Comparison of ENCODE assay signal across 1 cellular context in genomic region chr19:11265785-11266236, GRCh38.
TF ChIP-seq lines count a peak whose summit lies in the region.

No MANE protein-coding gene starts in this region.

TF ChIP-seq in HepG2, 621 proteins besides CTCF, POLR2A, EP300 and RAD21 (continued from another document and continues in another):
- TF ChIP-seq ZNF343 (CRISPR knock-in tag; IDR thresholded peaks at IDR 0.05) (peak; percentile 79; the same call in 1 of the 2 replicates), NR2C2 (CRISPR knock-in tag; IDR thresholded peaks at IDR 0.05; ENCODE audit: borderline replicate concordance) (peak; percentile 81), GTF3A (CRISPR knock-in tag; conservative IDR thresholded peaks at IDR 0.05) (no peak; the same call in 1 of the 2 replicates), SRSF9 (IDR thresholded peaks at IDR 0.05; ENCODE audit: borderline replicate concordance, insufficient read depth, low read depth, low read length, poor library complexity, severe bottlenecking) (no peak), BHLHE40 (IDR thresholded peaks at IDR 0.05; ENCODE audit: low read length) (peak; percentile 79), KDM2A (CRISPR knock-in tag; IDR thresholded peaks at IDR 0.05; ENCODE audit: borderline replicate concordance, low read depth) (peak; percentile 83; the same call in 1 of the 2 replicates), PAX8 (CRISPR knock-in tag; IDR thresholded peaks at IDR 0.05; ENCODE audit: borderline replicate concordance) (no peak), SMARCC2 (IDR thresholded peaks at IDR 0.05) (no peak), SAP130 (CRISPR knock-in tag; IDR thresholded peaks at IDR 0.05; ENCODE audit: low read depth) (peak; percentile 100), BORCS8-MEF2B (CRISPR knock-in tag; IDR thresholded peaks at IDR 0.05) (peak; percentile 98), HMGA1 (CRISPR knock-in tag; conservative IDR thresholded peaks at IDR 0.05) (no peak), ZNF333 (CRISPR knock-in tag; IDR thresholded peaks at IDR 0.05; ENCODE audit: borderline replicate concordance) (peak; percentile 68; the same call in 1 of the 2 replicates), ZNF800 (CRISPR knock-in tag; IDR thresholded peaks at IDR 0.05) (peak; percentile 78; the same call in 1 of the 2 replicates), ZNF543 (CRISPR knock-in tag; IDR thresholded peaks at IDR 0.05) (peak; percentile 86), ZC3H13 (CRISPR knock-in tag; IDR thresholded peaks at IDR 0.05) (peak; percentile 81; the same call in 1 of the 2 replicates), ZNF788 (CRISPR knock-in tag; IDR thresholded peaks at IDR 0.05; ENCODE audit: borderline replicate concordance) (peak; percentile 99), CBX5 (CRISPR knock-in tag; IDR thresholded peaks at IDR 0.05; ENCODE audit: borderline replicate concordance) (peak; percentile 88; the same call in 1 of the 2 replicates), ZNF670 (CRISPR knock-in tag; IDR thresholded peaks at IDR 0.05; ENCODE audit: borderline replicate concordance) (peak; percentile 89; the same call in 1 of the 2 replicates), SKI (IDR thresholded peaks at IDR 0.05; ENCODE audit: partially characterized antibody) (peak; percentile 89), ZNF839 (CRISPR knock-in tag; IDR thresholded peaks at IDR 0.05; ENCODE audit: borderline replicate concordance) (peak; percentile 46; the same call in 1 of the 2 replicates), PLRG1 (conservative IDR thresholded peaks at IDR 0.05) (no peak), ZFX (CRISPR knock-in tag; IDR thresholded peaks at IDR 0.05; ENCODE audit: low read depth) (peak; percentile 84), KDM5B (CRISPR knock-in tag; IDR thresholded peaks at IDR 0.05; ENCODE audit: borderline replicate concordance) (peak; percentile 98), NKX3-1 (CRISPR knock-in tag; IDR thresholded peaks at IDR 0.05) (peak; percentile 60; the same call in 1 of the 2 replicates), ZNF24 (IDR thresholded peaks at IDR 0.05) (no peak), TBX2 (CRISPR knock-in tag; IDR thresholded peaks at IDR 0.05; ENCODE audit: borderline replicate concordance) (peak; percentile 97), NFKBIZ (CRISPR knock-in tag; IDR thresholded peaks at IDR 0.05) (no peak), GATAD1 (CRISPR knock-in tag; IDR thresholded peaks at IDR 0.05) (peak; percentile 72), ZNF549 (CRISPR knock-in tag; IDR thresholded peaks at IDR 0.05) (no peak), SETDB1 (CRISPR knock-in tag; IDR thresholded peaks at IDR 0.05; ENCODE audit: borderline replicate concordance) (0 out of 2 replicates have a peak, but pooled peaks have one; percentile 23), NR2F6 (IDR thresholded peaks at IDR 0.05) (peak; percentile 87), NR2F6 (CRISPR knock-in tag; IDR thresholded peaks at IDR 0.05) (peak; percentile 95), ZNF577 (CRISPR knock-in tag; IDR thresholded peaks at IDR 0.05; ENCODE audit: borderline replicate concordance, low read depth) (no peak), ADNP (CRISPR knock-in tag; IDR thresholded peaks at IDR 0.05) (no peak), ZMAT3 (CRISPR knock-in tag; conservative IDR thresholded peaks at IDR 0.05) (peak; percentile 97), ZNF678 (CRISPR knock-in tag; IDR thresholded peaks at IDR 0.05) (0 out of 2 replicates have a peak, but pooled peaks have one; percentile 54), MEIS1 (CRISPR knock-in tag; IDR thresholded peaks at IDR 0.05; ENCODE audit: borderline replicate concordance) (peak; percentile 96; the same call in 1 of the 2 replicates), PPARG (CRISPR knock-in tag; conservative IDR thresholded peaks at IDR 0.05) (peak; percentile 40; the same call in 1 of the 2 replicates), PRMT3 (CRISPR knock-in tag; IDR thresholded peaks at IDR 0.05; ENCODE audit: borderline replicate concordance, low read depth) (peak; percentile 63; the same call in 1 of the 2 replicates), AGO1 (IDR thresholded peaks at IDR 0.05; ENCODE audit: low read depth, low read length, poor library complexity, severe bottlenecking) (no peak)
- TF ChIP-seq, protein P1, sequence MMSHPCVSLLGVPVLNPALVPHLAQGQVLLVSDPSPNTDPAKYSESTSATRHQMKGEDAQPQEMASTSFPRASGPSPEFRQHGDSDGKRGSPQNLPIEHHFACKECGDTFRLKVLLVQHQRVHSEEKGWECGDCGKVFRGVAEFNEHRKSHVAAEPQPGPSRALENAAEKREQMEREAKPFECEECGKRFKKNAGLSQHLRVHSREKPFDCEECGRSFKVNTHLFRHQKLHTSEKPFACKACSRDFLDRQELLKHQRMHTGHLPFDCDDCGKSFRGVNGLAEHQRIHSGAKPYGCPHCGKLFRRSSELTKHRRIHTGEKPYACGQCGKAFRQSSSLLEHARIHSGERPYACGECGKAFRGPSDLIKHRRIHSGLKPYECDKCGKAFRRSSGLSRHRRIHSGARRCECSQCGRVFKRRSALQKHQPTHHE (CRISPR knock-in tag; IDR thresholded peaks at IDR 0.05; ENCODE audit: borderline replicate concordance), result peak; percentile 81; the same call in 1 of the 2 replicates
- TF ChIP-seq, protein P2, sequence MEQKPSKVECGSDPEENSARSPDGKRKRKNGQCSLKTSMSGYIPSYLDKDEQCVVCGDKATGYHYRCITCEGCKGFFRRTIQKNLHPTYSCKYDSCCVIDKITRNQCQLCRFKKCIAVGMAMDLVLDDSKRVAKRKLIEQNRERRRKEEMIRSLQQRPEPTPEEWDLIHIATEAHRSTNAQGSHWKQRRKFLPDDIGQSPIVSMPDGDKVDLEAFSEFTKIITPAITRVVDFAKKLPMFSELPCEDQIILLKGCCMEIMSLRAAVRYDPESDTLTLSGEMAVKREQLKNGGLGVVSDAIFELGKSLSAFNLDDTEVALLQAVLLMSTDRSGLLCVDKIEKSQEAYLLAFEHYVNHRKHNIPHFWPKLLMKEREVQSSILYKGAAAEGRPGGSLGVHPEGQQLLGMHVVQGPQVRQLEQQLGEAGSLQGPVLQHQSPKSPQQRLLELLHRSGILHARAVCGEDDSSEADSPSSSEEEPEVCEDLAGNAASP (CRISPR knock-in tag; IDR thresholded peaks at IDR 0.05; ENCODE audit: borderline replicate concordance), result peak; percentile 85; the same call in 1 of the 2 replicates
- TF ChIP-seq, protein P3, sequence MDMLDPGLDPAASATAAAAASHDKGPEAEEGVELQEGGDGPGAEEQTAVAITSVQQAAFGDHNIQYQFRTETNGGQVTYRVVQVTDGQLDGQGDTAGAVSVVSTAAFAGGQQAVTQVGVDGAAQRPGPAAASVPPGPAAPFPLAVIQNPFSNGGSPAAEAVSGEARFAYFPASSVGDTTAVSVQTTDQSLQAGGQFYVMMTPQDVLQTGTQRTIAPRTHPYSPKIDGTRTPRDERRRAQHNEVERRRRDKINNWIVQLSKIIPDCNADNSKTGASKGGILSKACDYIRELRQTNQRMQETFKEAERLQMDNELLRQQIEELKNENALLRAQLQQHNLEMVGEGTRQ (IDR thresholded peaks at IDR 0.05; ENCODE audit: low read depth, low read length), result no peak
- TF ChIP-seq, protein P3 (CRISPR knock-in tag; IDR thresholded peaks at IDR 0.05; ENCODE audit: borderline replicate concordance), result no peak
- TF ChIP-seq, protein P4, sequence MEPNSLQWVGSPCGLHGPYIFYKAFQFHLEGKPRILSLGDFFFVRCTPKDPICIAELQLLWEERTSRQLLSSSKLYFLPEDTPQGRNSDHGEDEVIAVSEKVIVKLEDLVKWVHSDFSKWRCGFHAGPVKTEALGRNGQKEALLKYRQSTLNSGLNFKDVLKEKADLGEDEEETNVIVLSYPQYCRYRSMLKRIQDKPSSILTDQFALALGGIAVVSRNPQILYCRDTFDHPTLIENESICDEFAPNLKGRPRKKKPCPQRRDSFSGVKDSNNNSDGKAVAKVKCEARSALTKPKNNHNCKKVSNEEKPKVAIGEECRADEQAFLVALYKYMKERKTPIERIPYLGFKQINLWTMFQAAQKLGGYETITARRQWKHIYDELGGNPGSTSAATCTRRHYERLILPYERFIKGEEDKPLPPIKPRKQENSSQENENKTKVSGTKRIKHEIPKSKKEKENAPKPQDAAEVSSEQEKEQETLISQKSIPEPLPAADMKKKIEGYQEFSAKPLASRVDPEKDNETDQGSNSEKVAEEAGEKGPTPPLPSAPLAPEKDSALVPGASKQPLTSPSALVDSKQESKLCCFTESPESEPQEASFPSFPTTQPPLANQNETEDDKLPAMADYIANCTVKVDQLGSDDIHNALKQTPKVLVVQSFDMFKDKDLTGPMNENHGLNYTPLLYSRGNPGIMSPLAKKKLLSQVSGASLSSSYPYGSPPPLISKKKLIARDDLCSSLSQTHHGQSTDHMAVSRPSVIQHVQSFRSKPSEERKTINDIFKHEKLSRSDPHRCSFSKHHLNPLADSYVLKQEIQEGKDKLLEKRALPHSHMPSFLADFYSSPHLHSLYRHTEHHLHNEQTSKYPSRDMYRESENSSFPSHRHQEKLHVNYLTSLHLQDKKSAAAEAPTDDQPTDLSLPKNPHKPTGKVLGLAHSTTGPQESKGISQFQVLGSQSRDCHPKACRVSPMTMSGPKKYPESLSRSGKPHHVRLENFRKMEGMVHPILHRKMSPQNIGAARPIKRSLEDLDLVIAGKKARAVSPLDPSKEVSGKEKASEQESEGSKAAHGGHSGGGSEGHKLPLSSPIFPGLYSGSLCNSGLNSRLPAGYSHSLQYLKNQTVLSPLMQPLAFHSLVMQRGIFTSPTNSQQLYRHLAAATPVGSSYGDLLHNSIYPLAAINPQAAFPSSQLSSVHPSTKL (CRISPR knock-in tag; IDR thresholded peaks at IDR 0.05), result peak; percentile 96
- TF ChIP-seq, protein P5, sequence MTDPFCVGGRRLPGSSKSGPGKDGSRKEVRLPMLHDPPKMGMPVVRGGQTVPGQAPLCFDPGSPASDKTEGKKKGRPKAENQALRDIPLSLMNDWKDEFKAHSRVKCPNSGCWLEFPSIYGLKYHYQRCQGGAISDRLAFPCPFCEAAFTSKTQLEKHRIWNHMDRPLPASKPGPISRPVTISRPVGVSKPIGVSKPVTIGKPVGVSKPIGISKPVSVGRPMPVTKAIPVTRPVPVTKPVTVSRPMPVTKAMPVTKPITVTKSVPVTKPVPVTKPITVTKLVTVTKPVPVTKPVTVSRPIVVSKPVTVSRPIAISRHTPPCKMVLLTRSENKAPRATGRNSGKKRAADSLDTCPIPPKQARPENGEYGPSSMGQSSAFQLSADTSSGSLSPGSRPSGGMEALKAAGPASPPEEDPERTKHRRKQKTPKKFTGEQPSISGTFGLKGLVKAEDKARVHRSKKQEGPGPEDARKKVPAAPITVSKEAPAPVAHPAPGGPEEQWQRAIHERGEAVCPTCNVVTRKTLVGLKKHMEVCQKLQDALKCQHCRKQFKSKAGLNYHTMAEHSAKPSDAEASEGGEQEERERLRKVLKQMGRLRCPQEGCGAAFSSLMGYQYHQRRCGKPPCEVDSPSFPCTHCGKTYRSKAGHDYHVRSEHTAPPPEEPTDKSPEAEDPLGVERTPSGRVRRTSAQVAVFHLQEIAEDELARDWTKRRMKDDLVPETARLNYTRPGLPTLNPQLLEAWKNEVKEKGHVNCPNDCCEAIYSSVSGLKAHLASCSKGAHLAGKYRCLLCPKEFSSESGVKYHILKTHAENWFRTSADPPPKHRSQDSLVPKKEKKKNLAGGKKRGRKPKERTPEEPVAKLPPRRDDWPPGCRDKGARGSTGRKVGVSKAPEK (CRISPR knock-in tag; IDR thresholded peaks at IDR 0.05; ENCODE audit: borderline replicate concordance), result no peak
- TF ChIP-seq, protein P6, sequence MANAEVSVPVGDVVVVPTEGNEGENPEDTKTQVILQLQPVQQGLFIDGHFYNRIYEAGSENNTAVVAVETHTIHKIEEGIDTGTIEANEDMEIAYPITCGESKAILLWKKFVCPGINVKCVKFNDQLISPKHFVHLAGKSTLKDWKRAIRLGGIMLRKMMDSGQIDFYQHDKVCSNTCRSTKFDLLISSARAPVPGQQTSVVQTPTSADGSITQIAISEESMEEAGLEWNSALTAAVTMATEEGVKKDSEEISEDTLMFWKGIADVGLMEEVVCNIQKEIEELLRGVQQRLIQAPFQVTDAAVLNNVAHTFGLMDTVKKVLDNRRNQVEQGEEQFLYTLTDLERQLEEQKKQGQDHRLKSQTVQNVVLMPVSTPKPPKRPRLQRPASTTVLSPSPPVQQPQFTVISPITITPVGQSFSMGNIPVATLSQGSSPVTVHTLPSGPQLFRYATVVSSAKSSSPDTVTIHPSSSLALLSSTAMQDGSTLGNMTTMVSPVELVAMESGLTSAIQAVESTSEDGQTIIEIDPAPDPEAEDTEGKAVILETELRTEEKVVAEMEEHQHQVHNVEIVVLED (CRISPR knock-in tag; IDR thresholded peaks at IDR 0.05; ENCODE audit: borderline replicate concordance), result peak; percentile 74
- TF ChIP-seq, protein P7, sequence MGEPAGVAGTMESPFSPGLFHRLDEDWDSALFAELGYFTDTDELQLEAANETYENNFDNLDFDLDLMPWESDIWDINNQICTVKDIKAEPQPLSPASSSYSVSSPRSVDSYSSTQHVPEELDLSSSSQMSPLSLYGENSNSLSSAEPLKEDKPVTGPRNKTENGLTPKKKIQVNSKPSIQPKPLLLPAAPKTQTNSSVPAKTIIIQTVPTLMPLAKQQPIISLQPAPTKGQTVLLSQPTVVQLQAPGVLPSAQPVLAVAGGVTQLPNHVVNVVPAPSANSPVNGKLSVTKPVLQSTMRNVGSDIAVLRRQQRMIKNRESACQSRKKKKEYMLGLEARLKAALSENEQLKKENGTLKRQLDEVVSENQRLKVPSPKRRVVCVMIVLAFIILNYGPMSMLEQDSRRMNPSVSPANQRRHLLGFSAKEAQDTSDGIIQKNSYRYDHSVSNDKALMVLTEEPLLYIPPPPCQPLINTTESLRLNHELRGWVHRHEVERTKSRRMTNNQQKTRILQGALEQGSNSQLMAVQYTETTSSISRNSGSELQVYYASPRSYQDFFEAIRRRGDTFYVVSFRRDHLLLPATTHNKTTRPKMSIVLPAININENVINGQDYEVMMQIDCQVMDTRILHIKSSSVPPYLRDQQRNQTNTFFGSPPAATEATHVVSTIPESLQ (CRISPR knock-in tag; conservative IDR thresholded peaks at IDR 0.05), result no peak
